ENCODE assay signal across 12 cellular contexts in the genomic region with DNA sequence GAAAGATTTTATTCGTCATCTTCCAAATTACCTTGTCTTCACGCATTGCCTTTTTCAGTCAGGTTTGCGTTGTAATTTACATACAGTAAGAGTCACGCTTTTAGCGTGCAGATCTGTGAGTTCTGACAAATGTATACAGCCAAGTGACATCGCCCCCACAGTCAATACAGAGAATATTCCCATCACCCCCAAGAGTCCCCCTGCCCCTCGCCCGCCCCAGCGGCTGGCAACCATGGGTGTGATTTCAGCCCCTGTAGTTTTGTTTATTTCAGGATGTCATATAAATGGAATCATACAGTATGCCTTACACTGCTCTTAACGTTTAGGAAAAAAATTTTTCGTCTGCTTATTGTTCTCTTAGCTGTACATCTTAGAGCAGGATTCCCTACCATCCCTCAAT.
"Had no signal": no experiment of that assay in that cellular context is flagged by ENCODE, and none has a peak within 500 bp of the region (broad histone marks: within the 10 kb centered on the region; RNA-seq: fewer than 3 reads in every experiment).

No MANE protein-coding gene starts in this region.

- H3K9me3 ChIP-seq: gastrocnemius medialis, lower lobe of right lung, thoracic aorta, uterus had no signal

- H3K9me3 Mint-ChIP-seq: naive thymus-derived CD8-positive, alpha-beta T cell; stimulated activated naive CD8-positive, alpha-beta T cell treated with anti-CD3 and anti-CD28 coated beads, Interleukin-15, Interleukin-2, amounts not matched to agents 100 ng/mL and 50 ng/mL, for 24 hours had no signal

- ATAC-seq: activated CD4-positive, CD25-positive, alpha-beta regulatory T cell treated with anti-CD3 and anti-CD28 coated beads, Interleukin-2, amount 50 U/mL, for 24 hours; gastrocnemius medialis; lower lobe of right lung; naive thymus-derived CD8-positive, alpha-beta T cell had no signal

- DNase-seq: activated CD4-positive, alpha-beta T cell treated with anti-CD3 and anti-CD28 coated beads, Interleukin-2, amount 50 U/mL, for 4 hours; activated effector memory CD4-positive, alpha-beta T cell treated with Interleukin-2 at 50 U/mL for 16 hours; activated T-cell treated with anti-CD3 and anti-CD28 coated beads, Interleukin-2, amount 50 U/mL, for 1 hour; gastrocnemius medialis; lower lobe of right lung; naive thymus-derived CD8-positive, alpha-beta T cell; stimulated activated CD4-positive, alpha-beta T cell treated with anti-CD3 and anti-CD28 coated beads, Interleukin-4, amount 100 ng/mL, for 24 hours; uterus had no signal

- H3K27me3 ChIP-seq: gastrocnemius medialis, uterus had no signal

- H3K36me3 Mint-ChIP-seq: activated naive CD8-positive, alpha-beta T cell had no signal

- H3K4me3 Mint-ChIP-seq: activated naive CD8-positive, alpha-beta T cell; naive thymus-derived CD8-positive, alpha-beta T cell; stimulated activated naive CD8-positive, alpha-beta T cell treated with anti-CD3 and anti-CD28 coated beads, Interleukin-15, Interleukin-2, amounts not matched to agents 100 ng/mL and 50 ng/mL, for 24 hours had no signal

- H3K27me3 Mint-ChIP-seq: activated naive CD8-positive, alpha-beta T cell; naive thymus-derived CD8-positive, alpha-beta T cell; stimulated activated naive CD8-positive, alpha-beta T cell treated with anti-CD3 and anti-CD28 coated beads, Interleukin-15, Interleukin-2, amounts not matched to agents 100 ng/mL and 50 ng/mL, for 24 hours had no signal

- H3K36me3 ChIP-seq: gastrocnemius medialis, thoracic aorta, uterus had no signal

- H3K4me3 ChIP-seq: gastrocnemius medialis, lower lobe of right lung, uterus had no signal

- H3K4me1 ChIP-seq: gastrocnemius medialis, uterus had no signal

- H3K27ac Mint-ChIP-seq: activated naive CD8-positive, alpha-beta T cell; stimulated activated naive CD8-positive, alpha-beta T cell treated with anti-CD3 and anti-CD28 coated beads, Interleukin-15, Interleukin-2, amounts not matched to agents 100 ng/mL and 50 ng/mL, for 24 hours had no signal

- H3K27ac ChIP-seq: gastrocnemius medialis, lower lobe of right lung, thoracic aorta had no signal
